Comparison of ENCODE assay signal across 8 cellular contexts in the genomic region with DNA sequence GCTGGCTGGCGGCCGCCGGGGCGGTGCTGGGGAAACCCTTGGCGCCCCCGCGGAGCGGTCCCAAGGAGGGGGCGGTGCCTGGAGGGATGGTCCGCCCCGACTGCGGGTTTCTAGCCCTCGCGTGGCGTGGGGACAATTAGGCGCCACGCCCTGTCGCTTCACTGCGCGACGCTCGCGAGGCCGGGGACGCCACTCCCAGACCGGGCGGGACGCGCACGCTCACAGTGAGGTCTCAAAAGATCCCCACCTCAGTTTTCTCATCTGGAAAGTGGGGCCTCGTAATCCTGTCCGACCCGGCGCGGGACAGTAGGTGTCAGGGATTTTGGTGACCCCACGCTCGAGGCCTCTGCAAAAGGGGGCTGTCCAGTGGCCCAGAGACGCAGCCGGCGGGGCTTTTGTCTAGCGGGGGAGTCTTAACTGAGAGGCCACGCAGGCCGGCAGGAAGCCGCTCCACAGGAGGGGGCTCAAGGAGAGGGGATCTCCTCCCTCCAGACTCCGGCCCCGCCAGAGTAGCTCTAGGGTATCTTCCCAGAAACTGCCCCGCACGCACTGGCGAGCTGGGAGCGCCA.
DNase-seq lines count a peak whose midpoint lies in the region; ATAC-seq and TF ChIP-seq lines count a peak whose summit lies in the region.

No MANE protein-coding gene starts in this region.

- DNase-seq in NCI-H128 (lab: John Stamatoyannopoulos, UW; ENCODE audit: unreplicated experiment) (peak; percentile 35), left kidney (ENCODE audit: low read depth, low spot score) (peak; percentile 92), NCI-H2196 treated with DMSO at 0.1 percent for 48 hours (lab: John Stamatoyannopoulos, UW; ENCODE audit: unreplicated experiment) (no peak)
- peak; percentile 65 to 83 (median 74) for DNase-seq in activated CD4-positive, CD25-positive, alpha-beta regulatory T cell (lab: John Stamatoyannopoulos, UW)
- peak; percentile 93 for DNase-seq in central memory CD4-positive, alpha-beta T cell
- peak; percentile 82 for DNase-seq in stimulated activated CD4-positive, alpha-beta T cell treated with anti-CD3 and anti-CD28 coated beads, Interleukin-1b, Interleukin-23, amount 100 ng/mL, for 48 hours

- ATAC-seq in HG02571 (IDR thresholded peaks at IDR 0.05; ENCODE audit: unreplicated experiment), result peak; percentile 44

- peak; percentile 43 for TF ChIP-seq POLR2A in GM15510 (IDR thresholded peaks at IDR 0.05; ENCODE audit: borderline replicate concordance, extremely low read depth, insufficient read length)
